Comparison of ENCODE assay signal across 1 cellular context in genomic region chr11:122154227-122154626, GRCh38.
TF ChIP-seq lines count a peak whose summit lies in the region.

No MANE protein-coding gene starts in this region.

TF ChIP-seq in GM23338, 12 proteins besides CTCF, POLR2A, EP300 and RAD21 (continued from another document):
- no peak for TF ChIP-seq ZNF462 (CRISPR knock-in tag; IDR thresholded peaks at IDR 0.05)
- no peak for TF ChIP-seq POLR2AphosphoS5 (IDR thresholded peaks at IDR 0.05; ENCODE audit: low read depth)
- TF ChIP-seq STAT1 (IDR thresholded peaks at IDR 0.05; ENCODE audit: unreplicated experiment), result no peak
- TF ChIP-seq, protein P1, sequence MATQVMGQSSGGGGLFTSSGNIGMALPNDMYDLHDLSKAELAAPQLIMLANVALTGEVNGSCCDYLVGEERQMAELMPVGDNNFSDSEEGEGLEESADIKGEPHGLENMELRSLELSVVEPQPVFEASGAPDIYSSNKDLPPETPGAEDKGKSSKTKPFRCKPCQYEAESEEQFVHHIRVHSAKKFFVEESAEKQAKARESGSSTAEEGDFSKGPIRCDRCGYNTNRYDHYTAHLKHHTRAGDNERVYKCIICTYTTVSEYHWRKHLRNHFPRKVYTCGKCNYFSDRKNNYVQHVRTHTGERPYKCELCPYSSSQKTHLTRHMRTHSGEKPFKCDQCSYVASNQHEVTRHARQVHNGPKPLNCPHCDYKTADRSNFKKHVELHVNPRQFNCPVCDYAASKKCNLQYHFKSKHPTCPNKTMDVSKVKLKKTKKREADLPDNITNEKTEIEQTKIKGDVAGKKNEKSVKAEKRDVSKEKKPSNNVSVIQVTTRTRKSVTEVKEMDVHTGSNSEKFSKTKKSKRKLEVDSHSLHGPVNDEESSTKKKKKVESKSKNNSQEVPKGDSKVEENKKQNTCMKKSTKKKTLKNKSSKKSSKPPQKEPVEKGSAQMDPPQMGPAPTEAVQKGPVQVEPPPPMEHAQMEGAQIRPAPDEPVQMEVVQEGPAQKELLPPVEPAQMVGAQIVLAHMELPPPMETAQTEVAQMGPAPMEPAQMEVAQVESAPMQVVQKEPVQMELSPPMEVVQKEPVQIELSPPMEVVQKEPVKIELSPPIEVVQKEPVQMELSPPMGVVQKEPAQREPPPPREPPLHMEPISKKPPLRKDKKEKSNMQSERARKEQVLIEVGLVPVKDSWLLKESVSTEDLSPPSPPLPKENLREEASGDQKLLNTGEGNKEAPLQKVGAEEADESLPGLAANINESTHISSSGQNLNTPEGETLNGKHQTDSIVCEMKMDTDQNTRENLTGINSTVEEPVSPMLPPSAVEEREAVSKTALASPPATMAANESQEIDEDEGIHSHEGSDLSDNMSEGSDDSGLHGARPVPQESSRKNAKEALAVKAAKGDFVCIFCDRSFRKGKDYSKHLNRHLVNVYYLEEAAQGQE (IDR thresholded peaks at IDR 0.05; ENCODE audit: unreplicated experiment), result no peak
- TF ChIP-seq JUNB (IDR thresholded peaks at IDR 0.05; ENCODE audit: unreplicated experiment), result no peak
